Comparison of ENCODE assay signal across 1 cellular context in the genomic region with DNA sequence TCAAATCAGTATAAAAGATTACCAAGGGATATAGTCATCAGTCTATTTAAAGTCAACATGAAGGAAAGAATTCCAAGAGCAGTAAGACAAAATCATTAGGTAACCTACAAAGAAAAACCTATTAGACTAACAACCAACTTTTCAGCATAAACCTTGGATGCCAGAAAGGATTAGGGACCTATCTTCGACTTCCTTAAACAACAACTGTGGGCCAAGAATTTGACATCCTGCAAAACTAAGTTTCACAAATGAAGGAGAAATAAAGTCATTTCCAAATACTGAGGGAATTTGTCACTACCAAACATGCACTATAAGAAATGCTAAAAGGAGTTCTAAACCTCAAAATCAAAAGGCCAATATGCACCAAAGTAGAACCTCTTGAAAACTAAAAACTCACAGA.
A peak's percentile ranks its signal among the peaks of the same experiment; 100 is the strongest.
TF ChIP-seq lines count a peak whose summit lies in the region.

No MANE protein-coding gene starts in this region.

TF ChIP-seq in GM23338, 12 proteins besides CTCF, POLR2A, EP300 and RAD21 (continued from another document):
- TF ChIP-seq, protein P1, sequence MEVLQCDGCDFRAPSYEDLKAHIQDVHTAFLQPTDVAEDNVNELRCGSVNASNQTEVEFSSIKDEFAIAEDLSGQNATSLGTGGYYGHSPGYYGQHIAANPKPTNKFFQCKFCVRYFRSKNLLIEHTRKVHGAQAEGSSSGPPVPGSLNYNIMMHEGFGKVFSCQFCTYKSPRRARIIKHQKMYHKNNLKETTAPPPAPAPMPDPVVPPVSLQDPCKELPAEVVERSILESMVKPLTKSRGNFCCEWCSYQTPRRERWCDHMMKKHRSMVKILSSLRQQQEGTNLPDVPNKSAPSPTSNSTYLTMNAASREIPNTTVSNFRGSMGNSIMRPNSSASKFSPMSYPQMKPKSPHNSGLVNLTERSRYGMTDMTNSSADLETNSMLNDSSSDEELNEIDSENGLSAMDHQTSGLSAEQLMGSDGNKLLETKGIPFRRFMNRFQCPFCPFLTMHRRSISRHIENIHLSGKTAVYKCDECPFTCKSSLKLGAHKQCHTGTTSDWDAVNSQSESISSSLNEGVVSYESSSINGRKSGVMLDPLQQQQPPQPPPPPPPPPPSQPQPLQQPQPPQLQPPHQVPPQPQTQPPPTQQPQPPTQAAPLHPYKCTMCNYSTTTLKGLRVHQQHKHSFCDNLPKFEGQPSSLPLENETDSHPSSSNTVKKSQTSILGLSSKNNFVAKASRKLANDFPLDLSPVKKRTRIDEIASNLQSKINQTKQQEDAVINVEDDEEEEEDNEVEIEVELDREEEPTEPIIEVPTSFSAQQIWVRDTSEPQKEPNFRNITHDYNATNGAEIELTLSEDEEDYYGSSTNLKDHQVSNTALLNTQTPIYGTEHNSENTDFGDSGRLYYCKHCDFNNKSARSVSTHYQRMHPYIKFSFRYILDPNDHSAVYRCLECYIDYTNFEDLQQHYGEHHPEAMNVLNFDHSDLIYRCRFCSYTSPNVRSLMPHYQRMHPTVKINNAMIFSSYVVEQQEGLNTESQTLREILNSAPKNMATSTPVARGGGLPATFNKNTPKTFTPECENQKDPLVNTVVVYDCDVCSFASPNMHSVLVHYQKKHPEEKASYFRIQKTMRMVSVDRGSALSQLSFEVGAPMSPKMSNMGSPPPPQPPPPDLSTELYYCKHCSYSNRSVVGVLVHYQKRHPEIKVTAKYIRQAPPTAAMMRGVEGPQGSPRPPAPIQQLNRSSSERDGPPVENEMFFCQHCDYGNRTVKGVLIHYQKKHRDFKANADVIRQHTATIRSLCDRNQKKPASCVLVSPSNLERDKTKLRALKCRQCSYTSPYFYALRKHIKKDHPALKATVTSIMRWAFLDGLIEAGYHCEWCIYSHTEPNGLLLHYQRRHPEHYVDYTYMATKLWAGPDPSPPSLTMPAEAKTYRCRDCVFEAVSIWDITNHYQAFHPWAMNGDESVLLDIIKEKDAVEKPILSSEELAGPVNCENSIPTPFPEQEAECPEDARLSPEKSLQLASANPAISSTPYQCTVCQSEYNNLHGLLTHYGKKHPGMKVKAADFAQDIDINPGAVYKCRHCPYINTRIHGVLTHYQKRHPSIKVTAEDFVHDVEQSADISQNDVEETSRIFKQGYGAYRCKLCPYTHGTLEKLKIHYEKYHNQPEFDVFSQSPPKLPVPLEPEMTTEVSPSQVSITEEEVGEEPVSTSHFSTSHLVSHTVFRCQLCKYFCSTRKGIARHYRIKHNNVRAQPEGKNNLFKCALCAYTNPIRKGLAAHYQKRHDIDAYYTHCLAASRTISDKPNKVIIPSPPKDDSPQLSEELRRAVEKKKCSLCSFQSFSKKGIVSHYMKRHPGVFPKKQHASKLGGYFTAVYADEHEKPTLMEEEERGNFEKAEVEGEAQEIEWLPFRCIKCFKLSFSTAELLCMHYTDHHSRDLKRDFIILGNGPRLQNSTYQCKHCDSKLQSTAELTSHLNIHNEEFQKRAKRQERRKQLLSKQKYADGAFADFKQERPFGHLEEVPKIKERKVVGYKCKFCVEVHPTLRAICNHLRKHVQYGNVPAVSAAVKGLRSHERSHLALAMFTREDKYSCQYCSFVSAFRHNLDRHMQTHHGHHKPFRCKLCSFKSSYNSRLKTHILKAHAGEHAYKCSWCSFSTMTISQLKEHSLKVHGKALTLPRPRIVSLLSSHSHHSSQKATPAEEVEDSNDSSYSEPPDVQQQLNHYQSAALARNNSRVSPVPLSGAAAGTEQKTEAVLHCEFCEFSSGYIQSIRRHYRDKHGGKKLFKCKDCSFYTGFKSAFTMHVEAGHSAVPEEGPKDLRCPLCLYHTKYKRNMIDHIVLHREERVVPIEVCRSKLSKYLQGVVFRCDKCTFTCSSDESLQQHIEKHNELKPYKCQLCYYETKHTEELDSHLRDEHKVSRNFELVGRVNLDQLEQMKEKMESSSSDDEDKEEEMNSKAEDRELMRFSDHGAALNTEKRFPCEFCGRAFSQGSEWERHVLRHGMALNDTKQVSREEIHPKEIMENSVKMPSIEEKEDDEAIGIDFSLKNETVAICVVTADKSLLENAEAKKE (CRISPR knock-in tag; IDR thresholded peaks at IDR 0.05): no peak
- TF ChIP-seq EZH2 (IDR thresholded peaks at IDR 0.05; ENCODE audit: low read depth, unreplicated experiment) (no peak), STAT1 (IDR thresholded peaks at IDR 0.05; ENCODE audit: unreplicated experiment) (no peak), ZNF331 (CRISPR knock-in tag; IDR thresholded peaks at IDR 0.05; ENCODE audit: low read depth) (no peak), NANOG (IDR thresholded peaks at IDR 0.05; ENCODE audit: borderline replicate concordance) (no peak), POLR2AphosphoS5 (IDR thresholded peaks at IDR 0.05; ENCODE audit: low read depth) (0 out of 2 replicates have a peak, but pooled peaks have one; percentile 20), ETS1 (IDR thresholded peaks at IDR 0.05) (no peak)
